9 cellular contexts compared by ENCODE assay signal in the genomic region with DNA sequence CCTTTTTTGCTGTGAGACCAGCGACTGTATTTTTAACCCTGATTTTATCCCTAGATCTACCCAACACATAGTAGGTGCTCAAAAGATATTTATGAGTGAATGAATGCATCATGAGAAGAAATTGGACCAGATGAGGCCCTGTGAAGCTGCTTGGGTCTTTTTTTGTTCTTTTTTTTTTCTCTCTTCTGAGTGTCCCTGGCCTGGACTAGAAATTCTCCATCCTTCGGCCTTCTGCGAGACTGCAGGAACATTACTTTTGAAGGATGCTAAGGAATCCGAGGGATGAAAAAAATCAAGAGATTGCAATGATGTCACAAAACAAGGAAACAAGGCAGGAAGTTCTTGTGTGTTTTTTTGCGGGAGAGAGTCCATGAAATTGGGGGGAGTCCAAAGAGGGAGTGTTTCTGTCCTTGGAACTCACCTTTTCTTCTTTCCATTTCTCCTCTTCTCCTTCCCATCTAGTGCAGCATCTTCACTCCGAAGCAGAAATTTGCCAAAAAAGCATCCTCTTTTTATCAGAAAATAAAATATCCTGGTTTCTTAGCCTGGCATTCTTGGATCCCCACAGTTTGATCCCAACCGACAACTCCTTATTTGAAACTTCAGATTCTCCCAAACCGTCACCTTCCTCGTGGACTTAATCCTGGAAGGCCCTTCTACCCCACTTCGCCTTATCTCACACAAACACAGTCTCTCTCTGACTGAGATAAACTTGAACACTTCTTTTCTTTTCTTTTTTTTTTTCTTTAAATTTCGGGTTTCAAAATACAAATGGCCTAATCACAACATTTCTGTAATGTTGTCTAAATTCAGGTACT. TPM values are rescaled to one million over a fixed set of nuclear protein-coding genes. Genes with fewer than 3 reads are reported as not detected.
DNase-seq lines count a peak whose midpoint lies in the region; ATAC-seq, FAIRE-seq and TF ChIP-seq lines count a peak whose summit lies in the region.
"Had no signal": no experiment of that assay in that cellular context is flagged by ENCODE, and none has a peak within 500 bp of the region (broad histone marks: within the 10 kb centered on the region; RNA-seq: fewer than 3 reads in every experiment).

No MANE protein-coding gene starts in this region.

- no peak for TF ChIP-seq RAD21 in K562 (CRISPR knock-in tag; conservative IDR thresholded peaks at IDR 0.05 in 1 of 2, IDR thresholded peaks at IDR 0.05 in 1 of 2)

- DNase-seq in DMS114 treated with DMSO at 0.1 percent for 48 hours (lab: John Stamatoyannopoulos, UW; ENCODE audit: unreplicated experiment) (peak; percentile 11), LHCN-M2 (ENCODE audit: low read depth) (peak; percentile 50), K562 (ENCODE audit: extremely low read depth in 1 of 4, low spot score in 3 of 4) (peak in 2 of 4 experiments; percentile 72 to 80), kidney tubule cell (ENCODE audit: low spot score) (peak; percentile 46), suprapubic skin (ENCODE audit: low spot score in 2 of 2) (no peak), NCI-H187 (lab: John Stamatoyannopoulos, UW) (no peak)
- DNase-seq in activated CD4-positive, alpha-beta T cell treated with anti-CD3 and anti-CD28 coated beads for 1 hour = no peak

- intact Hi-C loops in K562 (cut with micrococcal nuclease) = loop anchor here (5.0 kb wide), 1 partner anchor 52 kb away; a partner anchor contains a TSS

- ATAC-seq in K562 = peak; percentile 59
- no peak for ATAC-seq in HG03039 (IDR thresholded peaks at IDR 0.05; ENCODE audit: unreplicated experiment)

- FAIRE-seq in K562 (lab: Jason Lieb, UNC) = peak; percentile 87

- H3K4me3 ChIP-seq in K562 (peak overlapping the region; percentile 79), suprapubic skin (peak overlapping the region; percentile 78)

- H3K9me3 ChIP-seq in K562 (replicated peaks; ENCODE audit: control insufficient read depth, insufficient read depth, low read depth, low read length) (peaks cover 5% of the 10 kb centered on the region; the same call in 1 of the 2 replicates), suprapubic skin (no peaks in the 10 kb centered on the region)

- TF ChIP-seq CTCF in K562 (IDR thresholded peaks at IDR 0.05 in 2 of 3, conservative IDR thresholded peaks at IDR 0.05 in 1 of 3; ENCODE audit: insufficient read depth in 2 of 3, low read depth in 1 of 3, low read length in 3 of 3) (no peak), suprapubic skin (IDR thresholded peaks at IDR 0.05) (no peak)

- in situ Hi-C loops in K562 (cut with MboI) = no loop called here

- peaks cover 35% of the 10 kb centered on the region for H3K79me2 ChIP-seq in K562 (ENCODE audit: control insufficient read depth, insufficient read depth, low read length)

- no peaks in the 10 kb centered on the region for H3K9me1 ChIP-seq in K562 (ENCODE audit: control insufficient read depth, insufficient read depth, low read length)

- peak overlapping the region; percentile 89 for H3K4me2 ChIP-seq in K562 (ENCODE audit: insufficient read depth, low read length)

- CTCF ChIA-PET in K562 (lab: Yijun Ruan, JAX; ENCODE audit: low intra/inter-chr PET ratio) = no interaction called here

- H3K4me1 ChIP-seq in K562 (replicated peaks in 1 of 2; ENCODE audit: control insufficient read depth in 2 of 2, insufficient read depth in 2 of 2, low read length in 2 of 2) = peaks cover 10 to 24% of the 10 kb centered on the region in 2 experiments; a peak in 4 of 5 replicates
- H3K4me1 ChIP-seq in suprapubic skin = peaks cover 31% of the 10 kb centered on the region

- H2AFZ ChIP-seq in K562 (ENCODE audit: low read depth, low read length) = peak overlapping the region; percentile 71; the same call in 1 of the 2 replicates

- TSS peak; percentile 88 for BruUV-seq in K562 (replicated peaks; lab: Mats Ljungman, UMichigan)

- peak overlapping the region; percentile 92 for H3K27ac ChIP-seq in K562 (ENCODE audit: extremely low read depth, low read depth, low read length)
- peak overlapping the region; percentile 89 for H3K27ac ChIP-seq in suprapubic skin

- TF ChIP-seq POLR2A in K562 (conservative IDR thresholded peaks at IDR 0.05) = no peak
- no peak for TF ChIP-seq POLR2A in suprapubic skin (IDR thresholded peaks at IDR 0.05)

- H3K9ac ChIP-seq in K562 (ENCODE audit: insufficient read depth in 1 of 2, low read depth in 2 of 2, low read length in 2 of 2) = peak overlapping the region; percentile 97 to 100

- H4K20me1 ChIP-seq in K562 (replicated peaks; ENCODE audit: control insufficient read depth, insufficient read depth, low read length) = no peaks in the 10 kb centered on the region

- H3K27me3 ChIP-seq in K562 (ENCODE audit: control insufficient read depth in 2 of 2, insufficient read depth in 2 of 2, low read length in 2 of 2) (no peaks in the 10 kb centered on the region), suprapubic skin (no peaks in the 10 kb centered on the region)

- TF ChIP-seq EP300 in K562 (IDR thresholded peaks at IDR 0.05; ENCODE audit: low read length) (peak; percentile 87), suprapubic skin (IDR thresholded peaks at IDR 0.05) (no peak)

- H3K36me3 ChIP-seq in K562 (ENCODE audit: control insufficient read depth, insufficient read depth, low read length) = peaks cover 27% of the 10 kb centered on the region
- H3K36me3 ChIP-seq in suprapubic skin = peaks cover 6% of the 10 kb centered on the region

- 2% methylated on average over 11 of the region's 11 CpGs for WGBS in K562 (ENCODE audit: insufficient coverage, low coverage, missing lambda C conversion rate)
- WGBS in suprapubic skin = 37% methylated on average over 11 of the region's 11 CpGs

- POLR2A ChIA-PET in K562 (lab: Yijun Ruan, JAX) = interaction anchor here (0.5 to 3.9 kb wide), 28 partner anchors 10 to 545 kb away, joined by 3 to 29 read pairs (median 4); a partner anchor contains a TSS

RNA-seq across cellular contexts. Expression of a gene that starts 0.7 kb away (rescaled TPM):
- total RNA-seq in LHCN-M2 (2014; rRNA removed) (48.5 and 53.9 TPM in 2 replicates), K562 (2014; rRNA removed) (27.6 and 35.1 TPM in 2 replicates), K562 (2014; rRNA removed; fragmentation: Illumina TruSeq; extraction: Trizol) (15.8 and 17.8 TPM in 2 replicates), K562 (2015; rRNA removed; fragmentation: Illumina TruSeq; extraction: Trizol) (22.9 and 23.4 TPM in 2 replicates), K562 (2021) (44.1 and 49.8 TPM in 2 replicates), suprapubic skin (100 to 1,000 TPM in 1 of 4 donors, 10 to 100 TPM in 3; 44.6 to 109 (median 56.1) TPM)
- 47.1 TPM for polyA plus RNA-seq in LHCN-M2 (2012)
- 95.6 and 204 TPM in 2 replicates for total RNA-seq in K562 (2011; cell fraction: chromatin; rRNA removed; ENCODE audit: low replicate concordance)
- total RNA-seq in K562 (2011; cell fraction: nucleolus; rRNA removed) = 127 and 145 TPM in 2 replicates
- 113 and 120 TPM in 2 replicates for total RNA-seq in K562 (2011; cell fraction: nucleoplasm; rRNA removed)
- polyA plus RNA-seq in K562 (2011; rRNA removed) (46.7 and 74.1 TPM in 2 replicates), K562 (2014; fragmentation: Illumina TruSeq; extraction: Trizol) (43.2 and 54.4 TPM in 2 replicates), K562 (2014; fragmentation: Nextera tagmentation; extraction: Ambion mirVana) (under 1 TPM; 0.80 to 0.89 TPM), K562 (2014; rRNA removed) (52.8 and 54.4 TPM in 2 replicates)
- polyA plus RNA-seq in K562 (2011; cell fraction: cytosol; rRNA removed) = 66.4 and 70.6 TPM in 2 replicates
- polyA plus RNA-seq in K562 (2011; cell fraction: nucleus; rRNA removed) = 343 and 373 TPM in 2 replicates
- 40.1 and 104 TPM in 2 replicates for polyA plus RNA-seq in K562 (2012)
- 35.6 and 38.8 TPM in 2 replicates for polyA minus RNA-seq in K562 (2011; rRNA and poly(A)+ RNA removed)
- polyA minus RNA-seq in K562 (2011; cell fraction: cytosol; rRNA and poly(A)+ RNA removed) = 36.8 and 41.0 TPM in 2 replicates
- polyA minus RNA-seq in K562 (2011; cell fraction: nucleus; rRNA and poly(A)+ RNA removed) = 50.6 and 81.8 TPM in 2 replicates

RNA-seq across cellular contexts. Expression of a gene that starts 18.8 kb away (rescaled TPM):
- total RNA-seq in LHCN-M2 (2014; rRNA removed) = not detected in 2 replicates
- polyA plus RNA-seq in LHCN-M2 (2012) = not detected
- total RNA-seq in K562 (2011; cell fraction: chromatin; rRNA removed; ENCODE audit: low replicate concordance) = 1.1 TPM in 1 of 2 replicates, not detected in the other
- total RNA-seq in K562 (2011; cell fraction: nucleolus; rRNA removed) = 3.0 and 3.4 TPM in 2 replicates
- 5.1 TPM in 1 of 2 replicates, not detected in the other for total RNA-seq in K562 (2011; cell fraction: nucleoplasm; rRNA removed)
- 23.3 and 25.8 TPM in 2 replicates for total RNA-seq in K562 (2014; rRNA removed)
- total RNA-seq in K562 (2014; rRNA removed; fragmentation: Illumina TruSeq; extraction: Trizol) = 18.1 and 21.6 TPM in 2 replicates
- 12.0 and 13.0 TPM in 2 replicates for total RNA-seq in K562 (2015; rRNA removed; fragmentation: Illumina TruSeq; extraction: Trizol)
- 21.3 TPM in 2 replicates for total RNA-seq in K562 (2021)
- polyA plus RNA-seq in K562 (2011; rRNA removed) = 6.1 and 6.6 TPM in 2 replicates
- 5.8 and 8.3 TPM in 2 replicates for polyA plus RNA-seq in K562 (2011; cell fraction: cytosol; rRNA removed)
- polyA plus RNA-seq in K562 (2011; cell fraction: nucleus; rRNA removed) = 0.88 and 2.4 TPM in 2 replicates
- 20.2 and 30.0 TPM in 2 replicates for polyA plus RNA-seq in K562 (2012)
- polyA plus RNA-seq in K562 (2014; fragmentation: Illumina TruSeq; extraction: Trizol) = 23.3 and 45.7 TPM in 2 replicates
- polyA plus RNA-seq in K562 (2014; fragmentation: Nextera tagmentation; extraction: Ambion mirVana) = 10 to 100 TPM; 82.9 to 99.1 TPM
- 29.6 and 30.7 TPM in 2 replicates for polyA plus RNA-seq in K562 (2014; rRNA removed)
- 2.7 TPM in 1 of 2 replicates, not detected in the other for polyA minus RNA-seq in K562 (2011; rRNA and poly(A)+ RNA removed)
- not detected in 2 replicates for polyA minus RNA-seq in K562 (2011; cell fraction: cytosol; rRNA and poly(A)+ RNA removed)
- polyA minus RNA-seq in K562 (2011; cell fraction: nucleus; rRNA and poly(A)+ RNA removed) = not detected in 2 replicates
- not detected for total RNA-seq in suprapubic skin
- total RNA-seq: T-helper 2 cell treated with Interferon-gamma antibody and Interleukin-4, amounts not matched to agents 100 ng/mL and 5 ng/mL, for 36 hours had no signal

RNA-seq across cellular contexts. Expression of a gene that starts 26.0 kb away (rescaled TPM):
- total RNA-seq in LHCN-M2 (2014; rRNA removed) = not detected in 2 replicates
- 2.5 TPM for polyA plus RNA-seq in LHCN-M2 (2012)
- not detected in 2 replicates for total RNA-seq in K562 (2011; cell fraction: chromatin; rRNA removed; ENCODE audit: low replicate concordance)
- not detected in 2 replicates for total RNA-seq in K562 (2011; cell fraction: nucleolus; rRNA removed)
- total RNA-seq in K562 (2011; cell fraction: nucleoplasm; rRNA removed) = not detected in 2 replicates
- total RNA-seq in K562 (2014; rRNA removed) = not detected in 2 replicates
- not detected in 2 replicates for total RNA-seq in K562 (2014; rRNA removed; fragmentation: Illumina TruSeq; extraction: Trizol)
- total RNA-seq in K562 (2015; rRNA removed; fragmentation: Illumina TruSeq; extraction: Trizol) = not detected in 2 replicates
- 0.07 TPM in 1 of 2 replicates, not detected in the other for total RNA-seq in K562 (2021)
- polyA plus RNA-seq in K562 (2011; rRNA removed) = not detected in 2 replicates
- 0.03 TPM in 1 of 2 replicates, not detected in the other for polyA plus RNA-seq in K562 (2011; cell fraction: cytosol; rRNA removed)
- polyA plus RNA-seq in K562 (2011; cell fraction: nucleus; rRNA removed) = not detected in 2 replicates
- polyA plus RNA-seq in K562 (2012) = 0.56 and 2.4 TPM in 2 replicates
- polyA plus RNA-seq in K562 (2014; fragmentation: Illumina TruSeq; extraction: Trizol) = not detected in 2 replicates
- polyA plus RNA-seq in K562 (2014; fragmentation: Nextera tagmentation; extraction: Ambion mirVana) = 1 to 10 TPM; 2.2 to 2.7 TPM
- not detected in 2 replicates for polyA plus RNA-seq in K562 (2014; rRNA removed)
- not detected in 2 replicates for polyA minus RNA-seq in K562 (2011; rRNA and poly(A)+ RNA removed)
- not detected in 2 replicates for polyA minus RNA-seq in K562 (2011; cell fraction: cytosol; rRNA and poly(A)+ RNA removed)
- not detected in 2 replicates for polyA minus RNA-seq in K562 (2011; cell fraction: nucleus; rRNA and poly(A)+ RNA removed)
- 1 to 10 TPM in 2 of 4 donors, not detected in 2; 1.1 to 1.4 TPM for total RNA-seq in suprapubic skin
- total RNA-seq: T-helper 2 cell treated with Interferon-gamma antibody and Interleukin-4, amounts not matched to agents 100 ng/mL and 5 ng/mL, for 36 hours had no signal

RNA-seq across cellular contexts. Expression of a gene that starts 37.0 kb away (rescaled TPM):
- total RNA-seq in LHCN-M2 (2014; rRNA removed) = 53.9 and 55.6 TPM in 2 replicates
- 111 TPM for polyA plus RNA-seq in LHCN-M2 (2012)
- 0.44 and 0.81 TPM in 2 replicates for total RNA-seq in K562 (2011; cell fraction: chromatin; rRNA removed; ENCODE audit: low replicate concordance)
- 1.2 and 1.4 TPM in 2 replicates for total RNA-seq in K562 (2011; cell fraction: nucleolus; rRNA removed)
- total RNA-seq in K562 (2011; cell fraction: nucleoplasm; rRNA removed) = 0.73 and 0.92 TPM in 2 replicates
- 0.53 and 0.91 TPM in 2 replicates for total RNA-seq in K562 (2014; rRNA removed)
- total RNA-seq in K562 (2014; rRNA removed; fragmentation: Illumina TruSeq; extraction: Trizol) = 0.11 and 0.29 TPM in 2 replicates
- 0.25 and 0.26 TPM in 2 replicates for total RNA-seq in K562 (2015; rRNA removed; fragmentation: Illumina TruSeq; extraction: Trizol)
- total RNA-seq in K562 (2021) = 0.64 and 0.85 TPM in 2 replicates
- 0.04 and 0.08 TPM in 2 replicates for polyA plus RNA-seq in K562 (2011; rRNA removed)
- 0.25 and 0.67 TPM in 2 replicates for polyA plus RNA-seq in K562 (2011; cell fraction: cytosol; rRNA removed)
- polyA plus RNA-seq in K562 (2011; cell fraction: nucleus; rRNA removed) = 0.22 and 0.28 TPM in 2 replicates
- polyA plus RNA-seq in K562 (2012) = 0.72 and 1.9 TPM in 2 replicates
- 0.62 and 0.73 TPM in 2 replicates for polyA plus RNA-seq in K562 (2014; fragmentation: Illumina TruSeq; extraction: Trizol)
- polyA plus RNA-seq in K562 (2014; fragmentation: Nextera tagmentation; extraction: Ambion mirVana) = under 1 TPM; 0.06 TPM
- 0.19 and 0.54 TPM in 2 replicates for polyA plus RNA-seq in K562 (2014; rRNA removed)
- not detected in 2 replicates for polyA minus RNA-seq in K562 (2011; rRNA and poly(A)+ RNA removed)
- 1.4 TPM in 1 of 2 replicates, not detected in the other for polyA minus RNA-seq in K562 (2011; cell fraction: cytosol; rRNA and poly(A)+ RNA removed)
- polyA minus RNA-seq in K562 (2011; cell fraction: nucleus; rRNA and poly(A)+ RNA removed) = 0.22 TPM in 1 of 2 replicates, not detected in the other
- 10 to 100 TPM; 13.2 to 18.8 (median 14.6) TPM for total RNA-seq in suprapubic skin

RNA-seq across cellular contexts. Expression of a gene that starts 49.6 kb away (rescaled TPM):
- total RNA-seq in LHCN-M2 (2014; rRNA removed) (16.5 and 17.1 TPM in 2 replicates), K562 (2014; rRNA removed) (10.3 and 11.8 TPM in 2 replicates), K562 (2014; rRNA removed; fragmentation: Illumina TruSeq; extraction: Trizol) (1.2 and 1.9 TPM in 2 replicates), K562 (2015; rRNA removed; fragmentation: Illumina TruSeq; extraction: Trizol) (5.0 and 6.6 TPM in 2 replicates), K562 (2021) (13.2 and 13.5 TPM in 2 replicates), suprapubic skin (10 to 100 TPM in 3 of 4 donors, 1 to 10 TPM in 1; 9.7 to 24.3 (median 17.9) TPM)
- polyA plus RNA-seq in LHCN-M2 (2012) = 5.9 TPM
- total RNA-seq in K562 (2011; cell fraction: chromatin; rRNA removed; ENCODE audit: low replicate concordance) = 14.5 and 27.5 TPM in 2 replicates
- total RNA-seq in K562 (2011; cell fraction: nucleolus; rRNA removed) = 22.8 and 23.9 TPM in 2 replicates
- total RNA-seq in K562 (2011; cell fraction: nucleoplasm; rRNA removed) = 15.2 and 19.7 TPM in 2 replicates
- polyA plus RNA-seq in K562 (2011; rRNA removed) (2.1 and 5.6 TPM in 2 replicates), K562 (2014; fragmentation: Illumina TruSeq; extraction: Trizol) (1.8 and 4.8 TPM in 2 replicates), K562 (2014; fragmentation: Nextera tagmentation; extraction: Ambion mirVana) (under 1 TPM; 0.11 to 0.17 TPM), K562 (2014; rRNA removed) (8.4 and 9.5 TPM in 2 replicates)
- 3.3 and 7.9 TPM in 2 replicates for polyA plus RNA-seq in K562 (2011; cell fraction: cytosol; rRNA removed)
- polyA plus RNA-seq in K562 (2011; cell fraction: nucleus; rRNA removed) = 33.0 and 40.2 TPM in 2 replicates
- polyA plus RNA-seq in K562 (2012) = 8.9 and 9.6 TPM in 2 replicates
- 1.6 and 2.5 TPM in 2 replicates for polyA minus RNA-seq in K562 (2011; rRNA and poly(A)+ RNA removed)
- 4.5 and 6.8 TPM in 2 replicates for polyA minus RNA-seq in K562 (2011; cell fraction: cytosol; rRNA and poly(A)+ RNA removed)
- 5.1 and 8.1 TPM in 2 replicates for polyA minus RNA-seq in K562 (2011; cell fraction: nucleus; rRNA and poly(A)+ RNA removed)

Comparison
In these comparisons a context has a peak if more than half of its experiments do, and no peak if none do; other contexts are left out.
1. DNase-seq: peak in DMS114 treated with DMSO at 0.1 percent for 48 hours (single experiment), LHCN-M2 (single experiment) and kidney tubule cell (single experiment); none in suprapubic skin (0 of 2), activated CD4-positive, alpha-beta T cell treated with anti-CD3 and anti-CD28 coated beads for 1 hour (single experiment) and NCI-H187 (0 of 2).